1 cellular context compared by ENCODE assay signal in the genomic region with DNA sequence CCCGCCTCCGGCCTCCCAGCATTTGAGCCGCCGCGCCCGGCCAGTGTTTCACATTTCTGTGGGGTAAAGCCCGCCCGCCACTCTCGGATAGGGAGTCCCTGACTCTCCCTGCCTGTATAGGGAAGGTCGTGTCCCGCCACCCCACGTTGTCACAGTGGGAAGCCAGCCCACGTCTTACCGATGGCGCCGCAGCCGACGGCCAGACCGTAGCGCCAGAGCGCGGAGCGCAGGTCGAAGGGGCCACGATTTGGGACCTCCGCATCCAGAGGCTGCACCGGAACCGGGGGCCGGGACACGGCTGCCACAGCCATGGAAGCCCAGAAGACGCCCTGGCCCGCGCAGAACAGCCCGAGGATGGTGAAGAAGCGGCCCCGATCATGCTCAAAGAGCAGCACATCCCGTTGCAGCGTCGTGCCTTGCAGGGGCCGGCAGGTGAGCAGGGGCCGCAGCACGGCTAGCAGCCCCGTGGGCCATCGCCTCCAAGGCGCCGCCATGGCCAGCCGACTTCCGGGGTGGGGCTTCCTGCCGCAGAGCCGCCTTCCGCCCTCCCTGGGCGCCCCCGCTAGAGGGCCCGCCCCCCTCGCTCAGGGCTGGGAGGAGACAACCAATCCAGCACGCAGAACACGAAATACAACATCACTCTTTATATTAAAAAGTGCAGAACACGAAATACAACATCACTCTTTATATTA.
A peak's percentile ranks its signal among the peaks of the same experiment; 100 is the strongest.
TF ChIP-seq lines count a peak whose summit lies in the region.

A gene with protein sequence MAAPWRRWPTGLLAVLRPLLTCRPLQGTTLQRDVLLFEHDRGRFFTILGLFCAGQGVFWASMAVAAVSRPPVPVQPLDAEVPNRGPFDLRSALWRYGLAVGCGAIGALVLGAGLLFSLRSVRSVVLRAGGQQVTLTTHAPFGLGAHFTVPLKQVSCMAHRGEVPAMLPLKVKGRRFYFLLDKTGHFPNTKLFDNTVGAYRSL (minus strand): TSS at position 506 of the 692 bp plus-strand sequence. CDS start 12 bp downstream, at position 494.

TF ChIP-seq in GM12878, 131 proteins besides CTCF, POLR2A, EP300 and RAD21 (continued from another document and continues in another):
- TF ChIP-seq, protein P1, sequence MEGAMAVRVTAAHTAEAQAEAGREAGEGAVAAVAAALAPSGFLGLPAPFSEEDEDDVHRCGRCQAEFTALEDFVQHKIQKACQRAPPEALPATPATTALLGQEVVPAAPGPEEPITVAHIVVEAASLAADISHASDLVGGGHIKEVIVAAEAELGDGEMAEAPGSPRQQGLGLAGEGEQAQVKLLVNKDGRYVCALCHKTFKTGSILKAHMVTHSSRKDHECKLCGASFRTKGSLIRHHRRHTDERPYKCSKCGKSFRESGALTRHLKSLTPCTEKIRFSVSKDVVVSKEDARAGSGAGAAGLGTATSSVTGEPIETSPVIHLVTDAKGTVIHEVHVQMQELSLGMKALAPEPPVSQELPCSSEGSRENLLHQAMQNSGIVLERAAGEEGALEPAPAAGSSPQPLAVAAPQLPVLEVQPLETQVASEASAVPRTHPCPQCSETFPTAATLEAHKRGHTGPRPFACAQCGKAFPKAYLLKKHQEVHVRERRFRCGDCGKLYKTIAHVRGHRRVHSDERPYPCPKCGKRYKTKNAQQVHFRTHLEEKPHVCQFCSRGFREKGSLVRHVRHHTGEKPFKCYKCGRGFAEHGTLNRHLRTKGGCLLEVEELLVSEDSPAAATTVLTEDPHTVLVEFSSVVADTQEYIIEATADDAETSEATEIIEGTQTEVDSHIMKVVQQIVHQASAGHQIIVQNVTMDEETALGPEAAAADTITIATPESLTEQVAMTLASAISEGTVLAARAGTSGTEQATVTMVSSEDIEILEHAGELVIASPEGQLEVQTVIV (IDR thresholded peaks at IDR 0.05; ENCODE audit: borderline replicate concordance, partially characterized antibody) = peak; percentile 52
- TF ChIP-seq, protein P2, sequence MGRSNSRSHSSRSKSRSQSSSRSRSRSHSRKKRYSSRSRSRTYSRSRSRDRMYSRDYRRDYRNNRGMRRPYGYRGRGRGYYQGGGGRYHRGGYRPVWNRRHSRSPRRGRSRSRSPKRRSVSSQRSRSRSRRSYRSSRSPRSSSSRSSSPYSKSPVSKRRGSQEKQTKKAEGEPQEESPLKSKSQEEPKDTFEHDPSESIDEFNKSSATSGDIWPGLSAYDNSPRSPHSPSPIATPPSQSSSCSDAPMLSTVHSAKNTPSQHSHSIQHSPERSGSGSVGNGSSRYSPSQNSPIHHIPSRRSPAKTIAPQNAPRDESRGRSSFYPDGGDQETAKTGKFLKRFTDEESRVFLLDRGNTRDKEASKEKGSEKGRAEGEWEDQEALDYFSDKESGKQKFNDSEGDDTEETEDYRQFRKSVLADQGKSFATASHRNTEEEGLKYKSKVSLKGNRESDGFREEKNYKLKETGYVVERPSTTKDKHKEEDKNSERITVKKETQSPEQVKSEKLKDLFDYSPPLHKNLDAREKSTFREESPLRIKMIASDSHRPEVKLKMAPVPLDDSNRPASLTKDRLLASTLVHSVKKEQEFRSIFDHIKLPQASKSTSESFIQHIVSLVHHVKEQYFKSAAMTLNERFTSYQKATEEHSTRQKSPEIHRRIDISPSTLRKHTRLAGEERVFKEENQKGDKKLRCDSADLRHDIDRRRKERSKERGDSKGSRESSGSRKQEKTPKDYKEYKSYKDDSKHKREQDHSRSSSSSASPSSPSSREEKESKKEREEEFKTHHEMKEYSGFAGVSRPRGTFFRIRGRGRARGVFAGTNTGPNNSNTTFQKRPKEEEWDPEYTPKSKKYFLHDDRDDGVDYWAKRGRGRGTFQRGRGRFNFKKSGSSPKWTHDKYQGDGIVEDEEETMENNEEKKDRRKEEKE (IDR thresholded peaks at IDR 0.05) = no peak
- TF ChIP-seq EGR1 (IDR thresholded peaks at IDR 0.05; ENCODE audit: borderline replicate concordance in 1 of 2, low read depth in 2 of 2, low read length in 2 of 2) (peak in 1 of 2 experiments; percentile 81; a peak in 2 of 3 replicates), GATAD2B (conservative IDR thresholded peaks at IDR 0.05; ENCODE audit: low read depth) (peak; percentile 92), MYC (IDR thresholded peaks at IDR 0.05; ENCODE audit: insufficient read depth, insufficient read length, insufficient replicate concordance, low read length, severe bottlenecking) (peak; percentile 19), ZBED1 (IDR thresholded peaks at IDR 0.05; ENCODE audit: borderline replicate concordance) (no peak; the same call in 1 of the 2 replicates), BRCA1 (IDR thresholded peaks at IDR 0.05; ENCODE audit: low read depth, low read length) (no peak), NFIC (IDR thresholded peaks at IDR 0.05; ENCODE audit: low read depth, low read length) (no peak), SMAD5 (IDR thresholded peaks at IDR 0.05; ENCODE audit: low read depth) (peak; percentile 77), RBBP5 (conservative IDR thresholded peaks at IDR 0.05) (no peak), POLR2AphosphoS5 (IDR thresholded peaks at IDR 0.05; ENCODE audit: low read length) (peak; percentile 95), SPI1 (IDR thresholded peaks at IDR 0.05; ENCODE audit: borderline replicate concordance, insufficient read depth, low read depth, low read length) (no peak), ZNF24 (IDR thresholded peaks at IDR 0.05) (no peak), RUNX3 (IDR thresholded peaks at IDR 0.05; ENCODE audit: low read length) (peak; percentile 40; the same call in 1 of the 2 replicates), IKZF1 (conservative IDR thresholded peaks at IDR 0.05) (peak; percentile 42), ZNF217 (IDR thresholded peaks at IDR 0.05) (no peak), MXI1 (IDR thresholded peaks at IDR 0.05; ENCODE audit: low read depth, low read length) (no peak), ZNF384 (IDR thresholded peaks at IDR 0.05; ENCODE audit: borderline replicate concordance, low read depth, low read length) (no peak), WRNIP1 (IDR thresholded peaks at IDR 0.05; ENCODE audit: borderline replicate concordance, low read depth, low read length) (no peak), RELA (IDR thresholded peaks at IDR 0.05; ENCODE audit: borderline replicate concordance, partially characterized antibody) (peak; percentile 13), POLR2AphosphoS2 (IDR thresholded peaks at IDR 0.05; ENCODE audit: low read depth, low read length) (peak; percentile 93; the same call in 1 of the 2 replicates), NFXL1 (IDR thresholded peaks at IDR 0.05; ENCODE audit: borderline replicate concordance) (no peak), SREBF2 (IDR thresholded peaks at IDR 0.05; ENCODE audit: low read length) (no peak), TCF12 (IDR thresholded peaks at IDR 0.05; ENCODE audit: low read depth, low read length) (no peak), PAX8 (IDR thresholded peaks at IDR 0.05) (no peak), MTA2 (IDR thresholded peaks at IDR 0.05; ENCODE audit: low read depth) (no peak), SUPT20H (IDR thresholded peaks at IDR 0.05; ENCODE audit: borderline replicate concordance, control insufficient read depth, low read depth, low read length) (no peak)
- TF ChIP-seq, protein P3, sequence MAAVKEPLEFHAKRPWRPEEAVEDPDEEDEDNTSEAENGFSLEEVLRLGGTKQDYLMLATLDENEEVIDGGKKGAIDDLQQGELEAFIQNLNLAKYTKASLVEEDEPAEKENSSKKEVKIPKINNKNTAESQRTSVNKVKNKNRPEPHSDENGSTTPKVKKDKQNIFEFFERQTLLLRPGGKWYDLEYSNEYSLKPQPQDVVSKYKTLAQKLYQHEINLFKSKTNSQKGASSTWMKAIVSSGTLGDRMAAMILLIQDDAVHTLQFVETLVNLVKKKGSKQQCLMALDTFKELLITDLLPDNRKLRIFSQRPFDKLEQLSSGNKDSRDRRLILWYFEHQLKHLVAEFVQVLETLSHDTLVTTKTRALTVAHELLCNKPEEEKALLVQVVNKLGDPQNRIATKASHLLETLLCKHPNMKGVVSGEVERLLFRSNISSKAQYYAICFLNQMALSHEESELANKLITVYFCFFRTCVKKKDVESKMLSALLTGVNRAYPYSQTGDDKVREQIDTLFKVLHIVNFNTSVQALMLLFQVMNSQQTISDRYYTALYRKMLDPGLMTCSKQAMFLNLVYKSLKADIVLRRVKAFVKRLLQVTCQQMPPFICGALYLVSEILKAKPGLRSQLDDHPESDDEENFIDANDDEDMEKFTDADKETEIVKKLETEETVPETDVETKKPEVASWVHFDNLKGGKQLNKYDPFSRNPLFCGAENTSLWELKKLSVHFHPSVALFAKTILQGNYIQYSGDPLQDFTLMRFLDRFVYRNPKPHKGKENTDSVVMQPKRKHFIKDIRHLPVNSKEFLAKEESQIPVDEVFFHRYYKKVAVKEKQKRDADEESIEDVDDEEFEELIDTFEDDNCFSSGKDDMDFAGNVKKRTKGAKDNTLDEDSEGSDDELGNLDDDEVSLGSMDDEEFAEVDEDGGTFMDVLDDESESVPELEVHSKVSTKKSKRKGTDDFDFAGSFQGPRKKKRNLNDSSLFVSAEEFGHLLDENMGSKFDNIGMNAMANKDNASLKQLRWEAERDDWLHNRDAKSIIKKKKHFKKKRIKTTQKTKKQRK (IDR thresholded peaks at IDR 0.05; ENCODE audit: low read depth, low read length) = no peak
- TF ChIP-seq, protein P4, sequence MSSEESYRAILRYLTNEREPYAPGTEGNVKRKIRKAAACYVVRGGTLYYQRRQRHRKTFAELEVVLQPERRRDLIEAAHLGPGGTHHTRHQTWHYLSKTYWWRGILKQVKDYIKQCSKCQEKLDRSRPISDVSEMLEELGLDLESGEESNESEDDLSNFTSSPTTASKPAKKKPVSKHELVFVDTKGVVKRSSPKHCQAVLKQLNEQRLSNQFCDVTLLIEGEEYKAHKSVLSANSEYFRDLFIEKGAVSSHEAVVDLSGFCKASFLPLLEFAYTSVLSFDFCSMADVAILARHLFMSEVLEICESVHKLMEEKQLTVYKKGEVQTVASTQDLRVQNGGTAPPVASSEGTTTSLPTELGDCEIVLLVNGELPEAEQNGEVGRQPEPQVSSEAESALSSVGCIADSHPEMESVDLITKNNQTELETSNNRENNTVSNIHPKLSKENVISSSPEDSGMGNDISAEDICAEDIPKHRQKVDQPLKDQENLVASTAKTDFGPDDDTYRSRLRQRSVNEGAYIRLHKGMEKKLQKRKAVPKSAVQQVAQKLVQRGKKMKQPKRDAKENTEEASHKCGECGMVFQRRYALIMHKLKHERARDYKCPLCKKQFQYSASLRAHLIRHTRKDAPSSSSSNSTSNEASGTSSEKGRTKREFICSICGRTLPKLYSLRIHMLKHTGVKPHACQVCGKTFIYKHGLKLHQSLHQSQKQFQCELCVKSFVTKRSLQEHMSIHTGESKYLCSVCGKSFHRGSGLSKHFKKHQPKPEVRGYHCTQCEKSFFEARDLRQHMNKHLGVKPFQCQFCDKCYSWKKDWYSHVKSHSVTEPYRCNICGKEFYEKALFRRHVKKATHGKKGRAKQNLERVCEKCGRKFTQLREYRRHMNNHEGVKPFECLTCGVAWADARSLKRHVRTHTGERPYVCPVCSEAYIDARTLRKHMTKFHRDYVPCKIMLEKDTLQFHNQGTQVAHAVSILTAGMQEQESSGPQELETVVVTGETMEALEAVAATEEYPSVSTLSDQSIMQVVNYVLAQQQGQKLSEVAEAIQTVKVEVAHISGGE (CRISPR knock-in tag; IDR thresholded peaks at IDR 0.05) = 0 out of 2 replicates have a peak, but pooled peaks have one; percentile 4
- TF ChIP-seq, protein P5, sequence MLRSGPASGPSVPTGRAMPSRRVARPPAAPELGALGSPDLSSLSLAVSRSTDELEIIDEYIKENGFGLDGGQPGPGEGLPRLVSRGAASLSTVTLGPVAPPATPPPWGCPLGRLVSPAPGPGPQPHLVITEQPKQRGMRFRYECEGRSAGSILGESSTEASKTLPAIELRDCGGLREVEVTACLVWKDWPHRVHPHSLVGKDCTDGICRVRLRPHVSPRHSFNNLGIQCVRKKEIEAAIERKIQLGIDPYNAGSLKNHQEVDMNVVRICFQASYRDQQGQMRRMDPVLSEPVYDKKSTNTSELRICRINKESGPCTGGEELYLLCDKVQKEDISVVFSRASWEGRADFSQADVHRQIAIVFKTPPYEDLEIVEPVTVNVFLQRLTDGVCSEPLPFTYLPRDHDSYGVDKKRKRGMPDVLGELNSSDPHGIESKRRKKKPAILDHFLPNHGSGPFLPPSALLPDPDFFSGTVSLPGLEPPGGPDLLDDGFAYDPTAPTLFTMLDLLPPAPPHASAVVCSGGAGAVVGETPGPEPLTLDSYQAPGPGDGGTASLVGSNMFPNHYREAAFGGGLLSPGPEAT (IDR thresholded peaks at IDR 0.05; ENCODE audit: low read depth) = peak; percentile 83
- TF ChIP-seq, protein P6, sequence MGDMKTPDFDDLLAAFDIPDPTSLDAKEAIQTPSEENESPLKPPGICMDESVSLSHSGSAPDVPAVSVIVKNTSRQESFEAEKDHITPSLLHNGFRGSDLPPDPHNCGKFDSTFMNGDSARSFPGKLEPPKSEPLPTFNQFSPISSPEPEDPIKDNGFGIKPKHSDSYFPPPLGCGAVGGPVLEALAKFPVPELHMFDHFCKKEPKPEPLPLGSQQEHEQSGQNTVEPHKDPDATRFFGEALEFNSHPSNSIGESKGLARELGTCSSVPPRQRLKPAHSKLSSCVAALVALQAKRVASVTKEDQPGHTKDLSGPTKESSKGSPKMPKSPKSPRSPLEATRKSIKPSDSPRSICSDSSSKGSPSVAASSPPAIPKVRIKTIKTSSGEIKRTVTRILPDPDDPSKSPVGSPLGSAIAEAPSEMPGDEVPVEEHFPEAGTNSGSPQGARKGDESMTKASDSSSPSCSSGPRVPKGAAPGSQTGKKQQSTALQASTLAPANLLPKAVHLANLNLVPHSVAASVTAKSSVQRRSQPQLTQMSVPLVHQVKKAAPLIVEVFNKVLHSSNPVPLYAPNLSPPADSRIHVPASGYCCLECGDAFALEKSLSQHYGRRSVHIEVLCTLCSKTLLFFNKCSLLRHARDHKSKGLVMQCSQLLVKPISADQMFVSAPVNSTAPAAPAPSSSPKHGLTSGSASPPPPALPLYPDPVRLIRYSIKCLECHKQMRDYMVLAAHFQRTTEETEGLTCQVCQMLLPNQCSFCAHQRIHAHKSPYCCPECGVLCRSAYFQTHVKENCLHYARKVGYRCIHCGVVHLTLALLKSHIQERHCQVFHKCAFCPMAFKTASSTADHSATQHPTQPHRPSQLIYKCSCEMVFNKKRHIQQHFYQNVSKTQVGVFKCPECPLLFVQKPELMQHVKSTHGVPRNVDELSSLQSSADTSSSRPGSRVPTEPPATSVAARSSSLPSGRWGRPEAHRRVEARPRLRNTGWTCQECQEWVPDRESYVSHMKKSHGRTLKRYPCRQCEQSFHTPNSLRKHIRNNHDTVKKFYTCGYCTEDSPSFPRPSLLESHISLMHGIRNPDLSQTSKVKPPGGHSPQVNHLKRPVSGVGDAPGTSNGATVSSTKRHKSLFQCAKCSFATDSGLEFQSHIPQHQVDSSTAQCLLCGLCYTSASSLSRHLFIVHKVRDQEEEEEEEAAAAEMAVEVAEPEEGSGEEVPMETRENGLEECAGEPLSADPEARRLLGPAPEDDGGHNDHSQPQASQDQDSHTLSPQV (IDR thresholded peaks at IDR 0.05) = no peak
- TF ChIP-seq, protein P7, sequence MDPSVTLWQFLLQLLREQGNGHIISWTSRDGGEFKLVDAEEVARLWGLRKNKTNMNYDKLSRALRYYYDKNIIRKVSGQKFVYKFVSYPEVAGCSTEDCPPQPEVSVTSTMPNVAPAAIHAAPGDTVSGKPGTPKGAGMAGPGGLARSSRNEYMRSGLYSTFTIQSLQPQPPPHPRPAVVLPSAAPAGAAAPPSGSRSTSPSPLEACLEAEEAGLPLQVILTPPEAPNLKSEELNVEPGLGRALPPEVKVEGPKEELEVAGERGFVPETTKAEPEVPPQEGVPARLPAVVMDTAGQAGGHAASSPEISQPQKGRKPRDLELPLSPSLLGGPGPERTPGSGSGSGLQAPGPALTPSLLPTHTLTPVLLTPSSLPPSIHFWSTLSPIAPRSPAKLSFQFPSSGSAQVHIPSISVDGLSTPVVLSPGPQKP (IDR thresholded peaks at IDR 0.05; ENCODE audit: low read depth, low read length) = peak; percentile 48; the same call in 1 of the 2 replicates
